15 cellular contexts compared by ENCODE assay signal in the genomic region with DNA sequence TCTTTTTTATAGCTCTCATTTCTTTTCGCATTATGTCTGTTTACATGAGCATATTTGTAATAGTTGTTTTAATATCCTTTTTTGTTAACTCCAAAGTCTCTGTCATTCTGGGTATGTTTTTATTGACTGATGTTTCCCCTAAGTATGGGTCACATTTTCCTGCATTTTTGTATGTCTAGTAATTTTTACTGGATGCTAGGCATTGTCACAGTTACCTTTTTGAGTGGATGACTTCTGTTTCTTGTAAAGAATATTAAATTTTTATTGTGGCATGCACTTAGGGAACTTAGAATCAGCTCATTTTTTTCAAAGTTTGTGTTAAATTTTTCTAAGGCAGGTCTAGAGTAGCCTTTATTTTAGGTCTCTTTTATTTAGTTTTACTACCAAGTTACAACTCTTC.
"Had no signal": no experiment of that assay in that cellular context is flagged by ENCODE, and none has a peak within 500 bp of the region (broad histone marks: within the 10 kb centered on the region; RNA-seq: fewer than 3 reads in every experiment).

No MANE protein-coding gene starts in this region.

- H3K27me3 ChIP-seq: upper lobe of left lung, vagina had no signal

- H3K27ac ChIP-seq: vagina had no signal

- H3K9me3 ChIP-seq: upper lobe of left lung had no signal

- DNase-seq: activated B cell treated with CpG ODN at 0.5 μM for 24 hours; activated CD4-positive, alpha-beta T cell treated with anti-CD3 and anti-CD28 coated beads, Interleukin-2, amount 50 U/mL, for 1 hour; activated naive CD4-positive, alpha-beta T cell; activated T-cell treated with anti-CD3 and anti-CD28 coated beads for 4 hours; activated T-cell treated with anti-CD3 and anti-CD28 coated beads, Interleukin-2, amount 50 U/mL, for 72 hours; hippocampal formation; left cardiac atrium; natural killer cell; stimulated activated CD4-positive, alpha-beta T cell treated with anti-CD3 and anti-CD28 coated beads, Interleukin-12 subunit alpha, Interleukin-12 subunit beta, amount 100 ng/mL, for 4 hours; stimulated activated CD4-positive, alpha-beta T cell treated with anti-CD3 and anti-CD28 coated beads, Interleukin-4, amount 100 ng/mL, for 24 hours; T-helper 2 cell; upper lobe of left lung had no signal

- ATAC-seq: activated naive CD4-positive, alpha-beta T cell treated with anti-CD3 and anti-CD28 coated beads, Interleukin-2, amount 50 U/mL, for 72 hours; activated T-cell treated with anti-CD3 and anti-CD28 coated beads, Interleukin-2, amount 50 U/mL, for 72 hours; natural killer cell; stimulated activated effector memory CD8-positive, alpha-beta T cell treated with anti-CD3 and anti-CD28 coated beads, Interleukin-12 subunit alpha, Interleukin-12 subunit beta, amount 100 ng/mL, for 72 hours had no signal

- H3K4me3 ChIP-seq: upper lobe of left lung, vagina had no signal

- H3K36me3 ChIP-seq: upper lobe of left lung, vagina had no signal
